Comparison of ENCODE assay signal across 23 cellular contexts in the genomic region with DNA sequence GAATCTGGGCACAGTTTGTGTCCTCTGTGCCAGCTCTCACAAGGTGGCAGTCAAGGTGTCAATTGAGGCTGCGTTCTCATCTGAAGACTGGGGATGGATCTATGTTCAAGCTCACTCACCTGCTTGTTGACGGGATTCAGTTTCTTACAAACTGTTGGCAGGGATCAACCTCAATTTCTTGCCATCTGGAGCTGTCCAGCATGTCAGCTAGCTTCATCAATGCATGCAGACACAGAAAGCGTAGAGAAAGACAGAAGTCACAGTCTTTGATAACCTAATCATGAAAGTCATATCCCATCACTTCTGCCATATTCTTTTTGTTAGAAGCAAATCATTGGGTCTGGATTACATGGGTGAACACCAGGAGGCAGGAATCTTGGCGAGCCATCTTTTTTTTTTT.
"Had no signal": no experiment of that assay in that cellular context is flagged by ENCODE, and none has a peak within 500 bp of the region (broad histone marks: within the 10 kb centered on the region; RNA-seq: fewer than 3 reads in every experiment).

No MANE protein-coding gene starts in this region.

- H3K27ac ChIP-seq: breast epithelium, colonic mucosa, dorsolateral prefrontal cortex, esophagus muscularis mucosa, gastrocnemius medialis, testis, uterus had no signal

- H3K9me3 ChIP-seq: breast epithelium, colonic mucosa, esophagus muscularis mucosa, gastrocnemius medialis, testis, uterus had no signal

- H3K36me3 Mint-ChIP-seq: activated CD8-positive, alpha-beta memory T cell treated with anti-CD3 and anti-CD28 coated beads, Interleukin-2, amount 10 ng/mL, durations not matched to agents 7 days and 5 days; activated naive CD8-positive, alpha-beta T cell; naive thymus-derived CD4-positive, alpha-beta T cell; stimulated activated naive B cell treated with anti-CD40 and anti-IgM and Interleukin-4, amounts not matched to agents 10 μg/mL and 1 μg/mL and 100 μg/mL, for 72 hours had no signal

- FAIRE-seq: kidney had no signal

- H3K27ac Mint-ChIP-seq: activated CD4-positive, alpha-beta T cell treated with anti-CD3 and anti-CD28 coated beads, Interleukin-2, amount 10 ng/mL, durations not matched to agents 7 days and 5 days; activated CD8-positive, alpha-beta memory T cell treated with anti-CD3 and anti-CD28 coated beads, Interleukin-2, amount 10 ng/mL, durations not matched to agents 7 days and 5 days; activated CD8-positive, alpha-beta T cell treated with anti-CD3 and anti-CD28 coated beads for 36 hours; activated naive CD8-positive, alpha-beta T cell; effector memory CD8-positive, alpha-beta T cell; progenitor cell of endocrine pancreas; stimulated activated naive B cell treated with anti-CD40 and anti-IgM and Interleukin-4, amounts not matched to agents 10 μg/mL and 1 μg/mL and 100 μg/mL, for 72 hours had no signal

- H3K4me3 ChIP-seq: breast epithelium, colonic mucosa, dorsolateral prefrontal cortex, esophagus muscularis mucosa, gastrocnemius medialis, lung, testis, uterus had no signal

- H3K4me1 ChIP-seq: colonic mucosa, esophagus muscularis mucosa, gastrocnemius medialis, testis, uterus had no signal

- DNase-seq: activated CD4-positive, alpha-beta T cell treated with anti-CD3 and anti-CD28 coated beads, Interleukin-2, amount 10 ng/mL, durations not matched to agents 7 days and 5 days; activated CD8-positive, alpha-beta memory T cell treated with anti-CD3 and anti-CD28 coated beads, Interleukin-2, amount 10 ng/mL, durations not matched to agents 7 days and 5 days; activated CD8-positive, alpha-beta T cell treated with anti-CD3 and anti-CD28 coated beads for 36 hours; amniotic stem cell; colonic mucosa; dorsolateral prefrontal cortex; effector memory CD8-positive, alpha-beta T cell; gastrocnemius medialis; kidney; naive thymus-derived CD4-positive, alpha-beta T cell; retina; stimulated activated CD4-positive, alpha-beta T cell treated with anti-CD3 and anti-CD28 coated beads, Interleukin-2, amount 100 ng/mL, for 48 hours; stimulated activated CD8-positive, alpha-beta memory T cell treated with anti-CD3 and anti-CD28 coated beads, Interleukin-4, amount 100 ng/mL, for 48 hours; stimulated activated naive B cell treated with anti-CD40 and anti-IgM and Interleukin-4, amounts not matched to agents 10 μg/mL and 1 μg/mL and 100 μg/mL, for 72 hours; testis; trophoblast cell; uterus had no signal

- H3K4me3 Mint-ChIP-seq: activated CD4-positive, alpha-beta T cell treated with anti-CD3 and anti-CD28 coated beads, Interleukin-2, amount 10 ng/mL, durations not matched to agents 7 days and 5 days; activated CD8-positive, alpha-beta memory T cell treated with anti-CD3 and anti-CD28 coated beads, Interleukin-2, amount 10 ng/mL, durations not matched to agents 7 days and 5 days; activated CD8-positive, alpha-beta T cell treated with anti-CD3 and anti-CD28 coated beads for 36 hours; activated naive CD8-positive, alpha-beta T cell; effector memory CD8-positive, alpha-beta T cell; naive thymus-derived CD4-positive, alpha-beta T cell; stimulated activated naive B cell treated with anti-CD40 and anti-IgM and Interleukin-4, amounts not matched to agents 10 μg/mL and 1 μg/mL and 100 μg/mL, for 72 hours had no signal

- H3K27me3 ChIP-seq: breast epithelium, colonic mucosa, dorsolateral prefrontal cortex, esophagus muscularis mucosa, gastrocnemius medialis, testis, uterus had no signal

- H3K9me3 Mint-ChIP-seq: activated CD4-positive, alpha-beta T cell treated with anti-CD3 and anti-CD28 coated beads, Interleukin-2, amount 10 ng/mL, durations not matched to agents 7 days and 5 days; activated CD8-positive, alpha-beta T cell treated with anti-CD3 and anti-CD28 coated beads for 36 hours; effector memory CD8-positive, alpha-beta T cell; stimulated activated naive B cell treated with anti-CD40 and anti-IgM and Interleukin-4, amounts not matched to agents 10 μg/mL and 1 μg/mL and 100 μg/mL, for 72 hours had no signal

- H3K4me1 Mint-ChIP-seq: stimulated activated naive B cell treated with anti-CD40 and anti-IgM and Interleukin-4, amounts not matched to agents 10 μg/mL and 1 μg/mL and 100 μg/mL, for 72 hours had no signal

- ATAC-seq: activated CD8-positive, alpha-beta memory T cell treated with anti-CD3 and anti-CD28 coated beads, Interleukin-2, amount 10 ng/mL, durations not matched to agents 7 days and 5 days; activated CD8-positive, alpha-beta T cell treated with anti-CD3 and anti-CD28 coated beads for 36 hours; effector memory CD8-positive, alpha-beta T cell; gastrocnemius medialis; left lobe of liver; naive thymus-derived CD4-positive, alpha-beta T cell; stimulated activated naive B cell treated with anti-CD40 and anti-IgM and Interleukin-4, amounts not matched to agents 10 μg/mL and 1 μg/mL and 100 μg/mL, for 72 hours had no signal

- H3K27me3 Mint-ChIP-seq: activated CD8-positive, alpha-beta T cell treated with anti-CD3 and anti-CD28 coated beads for 36 hours; activated naive CD8-positive, alpha-beta T cell had no signal

- H3K36me3 ChIP-seq: breast epithelium, colonic mucosa, esophagus muscularis mucosa, gastrocnemius medialis, uterus had no signal
